Comparison of ENCODE assay signal across 8 cellular contexts in genomic region chr5:151080620-151081425, GRCh38. TPM values are rescaled to one million over a fixed set of nuclear protein-coding genes. Genes with fewer than 3 reads are reported as not detected.
A peak's percentile ranks its signal among the peaks of the same experiment; 100 is the strongest.
DNase-seq lines count a peak whose midpoint lies in the region; ATAC-seq, FAIRE-seq and TF ChIP-seq lines count a peak whose summit lies in the region.

A gene with protein sequence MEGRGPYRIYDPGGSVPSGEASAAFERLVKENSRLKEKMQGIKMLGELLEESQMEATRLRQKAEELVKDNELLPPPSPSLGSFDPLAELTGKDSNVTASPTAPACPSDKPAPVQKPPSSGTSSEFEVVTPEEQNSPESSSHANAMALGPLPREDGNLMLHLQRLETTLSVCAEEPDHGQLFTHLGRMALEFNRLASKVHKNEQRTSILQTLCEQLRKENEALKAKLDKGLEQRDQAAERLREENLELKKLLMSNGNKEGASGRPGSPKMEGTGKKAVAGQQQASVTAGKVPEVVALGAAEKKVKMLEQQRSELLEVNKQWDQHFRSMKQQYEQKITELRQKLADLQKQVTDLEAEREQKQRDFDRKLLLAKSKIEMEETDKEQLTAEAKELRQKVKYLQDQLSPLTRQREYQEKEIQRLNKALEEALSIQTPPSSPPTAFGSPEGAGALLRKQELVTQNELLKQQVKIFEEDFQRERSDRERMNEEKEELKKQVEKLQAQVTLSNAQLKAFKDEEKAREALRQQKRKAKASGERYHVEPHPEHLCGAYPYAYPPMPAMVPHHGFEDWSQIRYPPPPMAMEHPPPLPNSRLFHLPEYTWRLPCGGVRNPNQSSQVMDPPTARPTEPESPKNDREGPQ (minus strand): TSS chr5:151081034. CDS start chr5:151065095, 15,939 bp downstream.

- peak; percentile 90 to 95 (median 94) for ATAC-seq in pancreas

- H3K4me1 Mint-ChIP-seq in activated naive CD8-positive, alpha-beta T cell treated with anti-CD3 and anti-CD28 coated beads for 36 hours, result peaks cover 75% of the 10 kb centered on the region

- H3K27me3 ChIP-seq in SU-DHL-6 (ENCODE audit: low read length), result no peaks in the 10 kb centered on the region
- no peaks in the 10 kb centered on the region for H3K27me3 ChIP-seq in pancreas
- H3K27me3 ChIP-seq in thyroid gland, result no peaks in the 10 kb centered on the region

- H3K4me3 Mint-ChIP-seq in activated naive CD8-positive, alpha-beta T cell treated with anti-CD3 and anti-CD28 coated beads for 36 hours, result peak within 1 kb of the TSS; percentile 85

- WGBS in pancreas, 2 donors, result 0 to 1% methylated on average over 62 to 84 of the region's 84 CpGs
- 0 to 10% methylated on average over 2 to 29 of the region's 84 CpGs for WGBS in thyroid gland, 2 donors

- H3K4me1 ChIP-seq in pancreas (peaks cover 8 to 50% (median 29%) of the 10 kb centered on the region in 3 donors), thyroid gland (peaks cover 20 to 74% of the 10 kb centered on the region in 2 donors)

- intact Hi-C loops in head of caudate nucleus (cut with DNase I) (loop anchor here (2.0 kb wide), 1 partner anchor 176 kb away; the partner anchor contains the start of gene ZNF300), pancreas (cut with DNase I) (no loop called here), thyroid gland (cut with DNase I) (no loop called here)

- H2AFZ ChIP-seq in SU-DHL-6 (ENCODE audit: low read depth, low read length, severe bottlenecking), result peak within 1 kb of the TSS; percentile 64

- H3K9me3 ChIP-seq in SU-DHL-6 (ENCODE audit: insufficient read depth, low read length) (no peaks in the 10 kb centered on the region), pancreas (no peaks in the 10 kb centered on the region), thyroid gland (no peaks in the 10 kb centered on the region)

- no peak for TF ChIP-seq CTCF in HFF-Myc (IDR thresholded peaks at IDR 0.05; ENCODE audit: low read depth, low read length, missing control alignments)
- TF ChIP-seq CTCF in SU-DHL-6 (IDR thresholded peaks at IDR 0.05; ENCODE audit: insufficient read depth, low read length, poor library complexity, severe bottlenecking), result no peak
- TF ChIP-seq CTCF in pancreas (IDR thresholded peaks at IDR 0.05), result no peak
- no peak for TF ChIP-seq CTCF in thyroid gland (IDR thresholded peaks at IDR 0.05)

- no peak for FAIRE-seq in pancreas (lab: Jason Lieb, UNC)

- DNase-seq in HFF-Myc (ENCODE audit: extremely low read depth, low read depth) (no peak), MV-4-11 (lab: John Stamatoyannopoulos, UW) (peak; percentile 87), head of caudate nucleus (peak; percentile 75 to 97 (median 94)), pancreas (peak; percentile 93 to 99 (median 94)), thyroid gland (peak; percentile 92 to 94)
- peak; percentile 98 for DNase-seq in activated naive CD8-positive, alpha-beta T cell treated with anti-CD3 and anti-CD28 coated beads for 36 hours

- no peaks in the 10 kb centered on the region for H4K20me1 ChIP-seq in SU-DHL-6 (ENCODE audit: low read depth, low read length)

- peak within 1 kb of the TSS; percentile 91 for H3K27ac Mint-ChIP-seq in activated naive CD8-positive, alpha-beta T cell treated with anti-CD3 and anti-CD28 coated beads for 36 hours

- H3K4me2 ChIP-seq in SU-DHL-6 (ENCODE audit: low read depth, low read length, poor library complexity, severe bottlenecking), result peak within 1 kb of the TSS; percentile 91

- H3F3A ChIP-seq in SU-DHL-6 (ENCODE audit: insufficient read depth), result peaks cover 30% of the 10 kb centered on the region; the same call in 1 of the 2 replicates

- no peaks in the 10 kb centered on the region for H3K27me3 Mint-ChIP-seq in activated naive CD8-positive, alpha-beta T cell treated with anti-CD3 and anti-CD28 coated beads for 36 hours

- H3K9ac ChIP-seq in SU-DHL-6 (ENCODE audit: low read length), result peak within 1 kb of the TSS; percentile 84

- no peaks in the 10 kb centered on the region for H3K9me2 ChIP-seq in SU-DHL-6 (replicated peaks; ENCODE audit: insufficient read depth, low read length)

- H3K9me3 Mint-ChIP-seq in activated naive CD8-positive, alpha-beta T cell treated with anti-CD3 and anti-CD28 coated beads for 36 hours, result no peaks in the 10 kb centered on the region

- peak; percentile 24 for TF ChIP-seq POLR2A in GM10847 (IDR thresholded peaks at IDR 0.05; ENCODE audit: extremely low read depth, insufficient read length)
- peak; percentile 80 to 94 for TF ChIP-seq POLR2A in thyroid gland (IDR thresholded peaks at IDR 0.05)

- H3K4me3 ChIP-seq in HFF-Myc (replicated peaks; ENCODE audit: low read depth, low read length) (peak within 1 kb of the TSS; percentile 82), SU-DHL-6 (ENCODE audit: insufficient read depth, low read length, poor library complexity, severe bottlenecking) (peak within 1 kb of the TSS; percentile 83), pancreas (peak within 1 kb of the TSS; percentile 78 to 97 (median 88)), thyroid gland (replicated peaks in 1 of 3) (peak within 1 kb of the TSS; percentile 54 to 62 (median 61))

- peaks cover 81% of the 10 kb centered on the region for H3K79me2 ChIP-seq in SU-DHL-6 (ENCODE audit: insufficient read depth, low read length)

- peaks cover 47% of the 10 kb centered on the region for H3K36me3 Mint-ChIP-seq in activated naive CD8-positive, alpha-beta T cell treated with anti-CD3 and anti-CD28 coated beads for 36 hours

- H3K27ac ChIP-seq in SU-DHL-6 (ENCODE audit: low read depth, low read length) (peak within 1 kb of the TSS; percentile 81), pancreas (peak within 1 kb of the TSS; percentile 86 to 99 (median 96)), thyroid gland (peak within 1 kb of the TSS; percentile 97 to 99 (median 99))

- H3K36me3 ChIP-seq in SU-DHL-6 (ENCODE audit: low read length) (0 out of 2 replicates have a peak, but pooled peaks cover 6% of the 10 kb centered on the region), pancreas (no peaks in the 10 kb centered on the region), thyroid gland (no peaks in the 10 kb centered on the region)

RNA-seq across cellular contexts. Expression of the gene that starts here (rescaled TPM):
- total RNA-seq in activated naive CD8-positive, alpha-beta T cell treated with anti-CD3 and anti-CD28 coated beads for 36 hours, result 100 to 1,000 TPM; 185 to 189 TPM
- total RNA-seq in pancreas, result 100 to 1,000 TPM in 1 of 6 donors, 10 to 100 TPM in 5; 66.3 to 118 (median 71.0) TPM
- 10 to 100 TPM; 36.4 to 54.7 TPM for polyA plus RNA-seq in pancreas
- 100 to 1,000 TPM in 1 of 4 donors, 10 to 100 TPM in 3; 74.4 to 115 (median 94.7) TPM for total RNA-seq in thyroid gland
